ENCODE assay signal across 1 cellular context in the genomic region with DNA sequence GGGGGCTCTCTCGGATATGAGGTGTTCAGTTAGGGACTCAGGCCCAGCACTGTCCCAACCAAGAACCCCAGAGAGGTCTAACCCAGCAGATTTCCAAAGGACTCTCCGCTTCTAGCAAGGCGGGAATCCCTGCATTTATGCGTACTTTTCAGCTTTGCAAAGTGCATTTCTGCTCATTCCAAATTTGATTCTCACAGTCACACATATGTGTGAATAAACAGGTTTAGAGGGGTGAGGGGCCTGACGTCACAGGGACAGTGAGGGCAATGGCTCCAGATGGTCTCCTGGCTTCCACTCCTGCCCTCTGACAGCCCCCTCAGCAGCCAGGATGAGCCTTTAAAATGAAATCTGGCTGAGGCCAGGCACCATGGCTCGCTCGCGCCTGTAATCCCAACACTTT.
TF ChIP-seq lines count a peak whose summit lies in the region.

No MANE protein-coding gene starts in this region.

TF ChIP-seq in GM23338, 12 proteins besides CTCF, POLR2A, EP300 and RAD21 (continued from another document):
- TF ChIP-seq, protein P1, sequence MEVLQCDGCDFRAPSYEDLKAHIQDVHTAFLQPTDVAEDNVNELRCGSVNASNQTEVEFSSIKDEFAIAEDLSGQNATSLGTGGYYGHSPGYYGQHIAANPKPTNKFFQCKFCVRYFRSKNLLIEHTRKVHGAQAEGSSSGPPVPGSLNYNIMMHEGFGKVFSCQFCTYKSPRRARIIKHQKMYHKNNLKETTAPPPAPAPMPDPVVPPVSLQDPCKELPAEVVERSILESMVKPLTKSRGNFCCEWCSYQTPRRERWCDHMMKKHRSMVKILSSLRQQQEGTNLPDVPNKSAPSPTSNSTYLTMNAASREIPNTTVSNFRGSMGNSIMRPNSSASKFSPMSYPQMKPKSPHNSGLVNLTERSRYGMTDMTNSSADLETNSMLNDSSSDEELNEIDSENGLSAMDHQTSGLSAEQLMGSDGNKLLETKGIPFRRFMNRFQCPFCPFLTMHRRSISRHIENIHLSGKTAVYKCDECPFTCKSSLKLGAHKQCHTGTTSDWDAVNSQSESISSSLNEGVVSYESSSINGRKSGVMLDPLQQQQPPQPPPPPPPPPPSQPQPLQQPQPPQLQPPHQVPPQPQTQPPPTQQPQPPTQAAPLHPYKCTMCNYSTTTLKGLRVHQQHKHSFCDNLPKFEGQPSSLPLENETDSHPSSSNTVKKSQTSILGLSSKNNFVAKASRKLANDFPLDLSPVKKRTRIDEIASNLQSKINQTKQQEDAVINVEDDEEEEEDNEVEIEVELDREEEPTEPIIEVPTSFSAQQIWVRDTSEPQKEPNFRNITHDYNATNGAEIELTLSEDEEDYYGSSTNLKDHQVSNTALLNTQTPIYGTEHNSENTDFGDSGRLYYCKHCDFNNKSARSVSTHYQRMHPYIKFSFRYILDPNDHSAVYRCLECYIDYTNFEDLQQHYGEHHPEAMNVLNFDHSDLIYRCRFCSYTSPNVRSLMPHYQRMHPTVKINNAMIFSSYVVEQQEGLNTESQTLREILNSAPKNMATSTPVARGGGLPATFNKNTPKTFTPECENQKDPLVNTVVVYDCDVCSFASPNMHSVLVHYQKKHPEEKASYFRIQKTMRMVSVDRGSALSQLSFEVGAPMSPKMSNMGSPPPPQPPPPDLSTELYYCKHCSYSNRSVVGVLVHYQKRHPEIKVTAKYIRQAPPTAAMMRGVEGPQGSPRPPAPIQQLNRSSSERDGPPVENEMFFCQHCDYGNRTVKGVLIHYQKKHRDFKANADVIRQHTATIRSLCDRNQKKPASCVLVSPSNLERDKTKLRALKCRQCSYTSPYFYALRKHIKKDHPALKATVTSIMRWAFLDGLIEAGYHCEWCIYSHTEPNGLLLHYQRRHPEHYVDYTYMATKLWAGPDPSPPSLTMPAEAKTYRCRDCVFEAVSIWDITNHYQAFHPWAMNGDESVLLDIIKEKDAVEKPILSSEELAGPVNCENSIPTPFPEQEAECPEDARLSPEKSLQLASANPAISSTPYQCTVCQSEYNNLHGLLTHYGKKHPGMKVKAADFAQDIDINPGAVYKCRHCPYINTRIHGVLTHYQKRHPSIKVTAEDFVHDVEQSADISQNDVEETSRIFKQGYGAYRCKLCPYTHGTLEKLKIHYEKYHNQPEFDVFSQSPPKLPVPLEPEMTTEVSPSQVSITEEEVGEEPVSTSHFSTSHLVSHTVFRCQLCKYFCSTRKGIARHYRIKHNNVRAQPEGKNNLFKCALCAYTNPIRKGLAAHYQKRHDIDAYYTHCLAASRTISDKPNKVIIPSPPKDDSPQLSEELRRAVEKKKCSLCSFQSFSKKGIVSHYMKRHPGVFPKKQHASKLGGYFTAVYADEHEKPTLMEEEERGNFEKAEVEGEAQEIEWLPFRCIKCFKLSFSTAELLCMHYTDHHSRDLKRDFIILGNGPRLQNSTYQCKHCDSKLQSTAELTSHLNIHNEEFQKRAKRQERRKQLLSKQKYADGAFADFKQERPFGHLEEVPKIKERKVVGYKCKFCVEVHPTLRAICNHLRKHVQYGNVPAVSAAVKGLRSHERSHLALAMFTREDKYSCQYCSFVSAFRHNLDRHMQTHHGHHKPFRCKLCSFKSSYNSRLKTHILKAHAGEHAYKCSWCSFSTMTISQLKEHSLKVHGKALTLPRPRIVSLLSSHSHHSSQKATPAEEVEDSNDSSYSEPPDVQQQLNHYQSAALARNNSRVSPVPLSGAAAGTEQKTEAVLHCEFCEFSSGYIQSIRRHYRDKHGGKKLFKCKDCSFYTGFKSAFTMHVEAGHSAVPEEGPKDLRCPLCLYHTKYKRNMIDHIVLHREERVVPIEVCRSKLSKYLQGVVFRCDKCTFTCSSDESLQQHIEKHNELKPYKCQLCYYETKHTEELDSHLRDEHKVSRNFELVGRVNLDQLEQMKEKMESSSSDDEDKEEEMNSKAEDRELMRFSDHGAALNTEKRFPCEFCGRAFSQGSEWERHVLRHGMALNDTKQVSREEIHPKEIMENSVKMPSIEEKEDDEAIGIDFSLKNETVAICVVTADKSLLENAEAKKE (CRISPR knock-in tag; IDR thresholded peaks at IDR 0.05), result no peak
- TF ChIP-seq JUNB (IDR thresholded peaks at IDR 0.05; ENCODE audit: unreplicated experiment), result no peak
- TF ChIP-seq, protein P2, sequence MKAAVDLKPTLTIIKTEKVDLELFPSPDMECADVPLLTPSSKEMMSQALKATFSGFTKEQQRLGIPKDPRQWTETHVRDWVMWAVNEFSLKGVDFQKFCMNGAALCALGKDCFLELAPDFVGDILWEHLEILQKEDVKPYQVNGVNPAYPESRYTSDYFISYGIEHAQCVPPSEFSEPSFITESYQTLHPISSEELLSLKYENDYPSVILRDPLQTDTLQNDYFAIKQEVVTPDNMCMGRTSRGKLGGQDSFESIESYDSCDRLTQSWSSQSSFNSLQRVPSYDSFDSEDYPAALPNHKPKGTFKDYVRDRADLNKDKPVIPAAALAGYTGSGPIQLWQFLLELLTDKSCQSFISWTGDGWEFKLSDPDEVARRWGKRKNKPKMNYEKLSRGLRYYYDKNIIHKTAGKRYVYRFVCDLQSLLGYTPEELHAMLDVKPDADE (IDR thresholded peaks at IDR 0.05), result no peak
- TF ChIP-seq STAT1 (IDR thresholded peaks at IDR 0.05; ENCODE audit: unreplicated experiment), result no peak
- TF ChIP-seq CREB1 (CRISPR knock-in tag; IDR thresholded peaks at IDR 0.05; ENCODE audit: low read depth), result no peak
- no peak for TF ChIP-seq NANOG (IDR thresholded peaks at IDR 0.05; ENCODE audit: borderline replicate concordance)
